ENCODE assay signal across 1 cellular context in genomic region chr12:74537707-74538385, GRCh38.
TF ChIP-seq lines count a peak whose summit lies in the region.

TSS of gene ATXN7L3B (plus strand) at chr12:74537835. CDS start at chr12:74538113, 278 bp downstream.

TF ChIP-seq in K562, 482 proteins besides CTCF, POLR2A, EP300 and RAD21 (continued from another document and continues in another):
- no peak for TF ChIP-seq TRIM25 (IDR thresholded peaks at IDR 0.05; ENCODE audit: borderline replicate concordance)
- no peak for TF ChIP-seq MLX (CRISPR knock-in tag; conservative IDR thresholded peaks at IDR 0.05)
- peak; percentile 22; the same call in 1 of the 2 replicates for TF ChIP-seq ATF4 (CRISPR knock-in tag; IDR thresholded peaks at IDR 0.05)
- no peak for TF ChIP-seq HES1 (IDR thresholded peaks at IDR 0.05; ENCODE audit: low read depth)
- no peak for TF ChIP-seq HNRNPH1 (optimal IDR thresholded peaks at IDR 0.05; ENCODE audit: low read depth, low read length)
- TF ChIP-seq CHD4 (IDR thresholded peaks at IDR 0.05; ENCODE audit: insufficient read depth, insufficient replicate concordance, low read depth, low read length, poor library complexity, severe bottlenecking): no peak
- TF ChIP-seq L3MBTL2 (IDR thresholded peaks at IDR 0.05): peak; percentile 77
- no peak for TF ChIP-seq RUNX1 (IDR thresholded peaks at IDR 0.05; ENCODE audit: low read depth)
- no peak for TF ChIP-seq CLOCK (CRISPR knock-in tag; IDR thresholded peaks at IDR 0.05; ENCODE audit: borderline replicate concordance)
- TF ChIP-seq KLF16 (IDR thresholded peaks at IDR 0.05): no peak
- TF ChIP-seq ARID1B (IDR thresholded peaks at IDR 0.05): no peak
- no peak for TF ChIP-seq ZNF398 (CRISPR knock-in tag; IDR thresholded peaks at IDR 0.05)
- TF ChIP-seq HMG20A (CRISPR knock-in tag; conservative IDR thresholded peaks at IDR 0.05): no peak
- TF ChIP-seq ZBED1 (IDR thresholded peaks at IDR 0.05): no peak
- no peak for TF ChIP-seq KHSRP (IDR thresholded peaks at IDR 0.05)
- no peak for TF ChIP-seq BACH1 (tag; IDR thresholded peaks at IDR 0.05)
- TF ChIP-seq CC2D1A (IDR thresholded peaks at IDR 0.05): 0 out of 2 replicates have a peak, but pooled peaks have one; percentile 19
- no peak for TF ChIP-seq KLF6 (CRISPR knock-in tag; IDR thresholded peaks at IDR 0.05; ENCODE audit: borderline replicate concordance)
- TF ChIP-seq GTF2E2 (tag; IDR thresholded peaks at IDR 0.05): 0 out of 2 replicates have a peak, but pooled peaks have one; percentile 18
- TF ChIP-seq SREBF1 (IDR thresholded peaks at IDR 0.05; ENCODE audit: borderline replicate concordance, low read depth, low read length): no peak
- TF ChIP-seq CCAR2 (IDR thresholded peaks at IDR 0.05; ENCODE audit: low read depth, low read length): no peak
- TF ChIP-seq FOXM1 (IDR thresholded peaks at IDR 0.05; ENCODE audit: low read depth): no peak
- no peak for TF ChIP-seq FOXM1 (CRISPR knock-in tag; IDR thresholded peaks at IDR 0.05; ENCODE audit: low read depth)
- peak in 1 of 2 experiments; percentile 79; a peak in 2 of 4 replicates for TF ChIP-seq MAZ (CRISPR knock-in tag; conservative IDR thresholded peaks at IDR 0.05 in 1 of 2, IDR thresholded peaks at IDR 0.05 in 1 of 2)
- no peak; the same call in 1 of the 2 replicates for TF ChIP-seq CREB3L1 (IDR thresholded peaks at IDR 0.05; ENCODE audit: borderline replicate concordance, low read depth)
- peak; percentile 89 for TF ChIP-seq ETV5 (CRISPR knock-in tag; IDR thresholded peaks at IDR 0.05; ENCODE audit: low read depth)
- TF ChIP-seq RB1 (IDR thresholded peaks at IDR 0.05; ENCODE audit: low read depth): peak; percentile 64; the same call in 1 of the 2 replicates
- TF ChIP-seq AFF4 (CRISPR knock-in tag; IDR thresholded peaks at IDR 0.05): no peak
- TF ChIP-seq ZNF766 (CRISPR knock-in tag; conservative IDR thresholded peaks at IDR 0.05): no peak
- no peak for TF ChIP-seq NR3C1 (CRISPR knock-in tag; IDR thresholded peaks at IDR 0.05)
- no peak for TF ChIP-seq THAP7 (CRISPR knock-in tag; IDR thresholded peaks at IDR 0.05)
- no peak for TF ChIP-seq NCOA1 (IDR thresholded peaks at IDR 0.05; ENCODE audit: low read depth)
- TF ChIP-seq KLF13 (tag; IDR thresholded peaks at IDR 0.05; ENCODE audit: borderline replicate concordance, low read depth): no peak
- TF ChIP-seq SAFB2 (IDR thresholded peaks at IDR 0.05; ENCODE audit: borderline replicate concordance, low read depth, low read length, severe bottlenecking): no peak
- no peak for TF ChIP-seq ZFPM2 (CRISPR knock-in tag; IDR thresholded peaks at IDR 0.05)
- no peak for TF ChIP-seq ZNF764 (CRISPR knock-in tag; IDR thresholded peaks at IDR 0.05; ENCODE audit: low read depth)
- TF ChIP-seq RBM14 (IDR thresholded peaks at IDR 0.05; ENCODE audit: borderline replicate concordance, insufficient read depth, low read depth, low read length): no peak
- no peak for TF ChIP-seq ZNF408 (CRISPR knock-in tag; IDR thresholded peaks at IDR 0.05; ENCODE audit: low read depth)
- TF ChIP-seq IRF9 (tag; IDR thresholded peaks at IDR 0.05): no peak
- no peak for TF ChIP-seq DIDO1 (tag; IDR thresholded peaks at IDR 0.05; ENCODE audit: low read depth)
- TF ChIP-seq NR4A1 (CRISPR knock-in tag; IDR thresholded peaks at IDR 0.05): no peak
- no peak for TF ChIP-seq NR4A1 (tag; IDR thresholded peaks at IDR 0.05)
- no peak for TF ChIP-seq POLR3G (IDR thresholded peaks at IDR 0.05; ENCODE audit: extremely low read depth, insufficient read length, insufficient replicate concordance)
- no peak for TF ChIP-seq SMARCA4 (IDR thresholded peaks at IDR 0.05)
- 0 out of 2 replicates have a peak, but pooled peaks have one; percentile 8 for TF ChIP-seq ZNF695 (CRISPR knock-in tag; IDR thresholded peaks at IDR 0.05)
- TF ChIP-seq ZBTB2 (IDR thresholded peaks at IDR 0.05): peak; percentile 86
- no peak for TF ChIP-seq NCOA6 (IDR thresholded peaks at IDR 0.05)
